ENCODE assay signal across 21 cellular contexts in genomic region chr10:132875435-132875834, GRCh38.
"Had no signal": no experiment of that assay in that cellular context is flagged by ENCODE, and none has a peak within 500 bp of the region (broad histone marks: within the 10 kb centered on the region; RNA-seq: fewer than 3 reads in every experiment).

No MANE protein-coding gene starts in this region.

- H3K4me1 Mint-ChIP-seq: activated B cell treated with CpG ODN at 0.5 μM for 24 hours had no signal

- H3K27me3 ChIP-seq: body of pancreas, hepatocyte had no signal

- H3K9me3 ChIP-seq: adrenal gland had no signal

- H3K27ac Mint-ChIP-seq: activated B cell treated with CpG ODN at 0.5 μM for 24 hours; activated naive CD4-positive, alpha-beta T cell treated with anti-CD3 and anti-CD28 coated beads, Interleukin-2, amount 50 U/mL, for 72 hours; activated T-helper 1 cell treated with anti-CD3 and anti-CD28 coated beads, Interleukin-12 subunit alpha, Interleukin-12 subunit beta, Interleukin-2, Interleukin-4 antibody, amounts not matched to agents 30 ng/mL and 10 ng/mL and 1 ng/mL, durations not matched to agents 14 hours and 24 hours and 36 hours; T-helper 2 cell treated with Interferon-gamma antibody and Interleukin-4, amounts not matched to agents 5 μg/mL and 100 μg/mL, for 36 hours had no signal

- DNase-seq: activated B cell treated with CpG ODN at 0.5 μM for 24 hours; activated CD8-positive, alpha-beta memory T cell treated with anti-CD3 and anti-CD28 coated beads, Interleukin-2, amount 50 U/mL, for 4 hours; activated T-cell treated with anti-CD3 and anti-CD28 coated beads, Interleukin-2, amount 50 U/mL, for 1 hour; body of pancreas; effector memory CD4-positive, alpha-beta T cell; islet precursor cell; left cardiac atrium; stimulated activated naive CD4-positive, alpha-beta T cell treated with Interleukin-2 at 50 U/mL for 16 hours; T-helper 1 cell had no signal

- H3K4me1 ChIP-seq: adrenal gland, body of pancreas, gastroesophageal sphincter, parathyroid adenoma, psoas muscle had no signal

- H3K27ac ChIP-seq: adrenal gland, body of pancreas, coronary artery, dorsolateral prefrontal cortex, gastroesophageal sphincter, hepatocyte, parathyroid adenoma, psoas muscle, tibial nerve had no signal

- H3K9me3 Mint-ChIP-seq: activated T-helper 1 cell treated with anti-CD3 and anti-CD28 coated beads, Interleukin-12 subunit alpha, Interleukin-12 subunit beta, Interleukin-2, Interleukin-4 antibody, amounts not matched to agents 30 ng/mL and 10 ng/mL and 1 ng/mL, durations not matched to agents 14 hours and 24 hours and 36 hours; T-helper 2 cell treated with Interferon-gamma antibody and Interleukin-4, amounts not matched to agents 5 μg/mL and 100 μg/mL, for 36 hours had no signal

- H3K9ac ChIP-seq: parathyroid adenoma had no signal

- H3K4me3 ChIP-seq: adrenal gland, body of pancreas, coronary artery, dorsolateral prefrontal cortex, gastroesophageal sphincter, hepatocyte, psoas muscle, tibial nerve had no signal

- H3K4me3 Mint-ChIP-seq: activated B cell treated with CpG ODN at 0.5 μM for 24 hours; activated T-helper 1 cell treated with anti-CD3 and anti-CD28 coated beads, Interleukin-12 subunit alpha, Interleukin-12 subunit beta, Interleukin-2, Interleukin-4 antibody, amounts not matched to agents 30 ng/mL and 10 ng/mL and 1 ng/mL, durations not matched to agents 14 hours and 24 hours and 36 hours; nephron; T-helper 2 cell treated with Interferon-gamma antibody and Interleukin-4, amounts not matched to agents 5 μg/mL and 100 μg/mL, for 36 hours had no signal

- H3K36me3 ChIP-seq: adrenal gland, gastroesophageal sphincter, tibial nerve had no signal
